In the genomic region with DNA sequence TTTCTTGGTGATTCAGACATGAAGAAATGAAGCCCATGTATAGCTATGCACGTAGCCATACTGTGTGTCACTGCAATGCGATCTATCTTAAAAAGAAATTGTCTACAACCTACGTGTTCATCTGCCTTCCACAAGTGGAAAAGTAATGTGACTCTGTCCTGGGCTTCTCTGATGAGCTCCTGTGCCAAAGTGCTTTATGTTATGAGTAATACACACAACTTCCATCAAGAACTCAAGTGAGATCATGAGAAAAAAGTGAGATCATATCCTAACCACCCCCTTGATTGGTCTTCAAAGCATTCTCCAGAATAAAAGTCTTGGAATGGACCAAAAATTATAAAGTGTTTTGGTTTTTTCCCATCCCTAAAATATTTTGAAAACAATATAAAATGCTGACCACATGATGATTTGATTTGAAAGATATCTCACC, we compare ENCODE assay signal across 14 cellular contexts.
DNase-seq lines count a peak whose midpoint lies in the region; ATAC-seq, FAIRE-seq and TF ChIP-seq lines count a peak whose summit lies in the region.
"Had no signal": no experiment of that assay in that cellular context is flagged by ENCODE, and none has a peak within 500 bp of the region (broad histone marks: within the 10 kb centered on the region; RNA-seq: fewer than 3 reads in every experiment).

No MANE protein-coding gene starts in this region.

- peak; percentile 42 to 55; a peak in 5 of 6 replicates for ATAC-seq in A549

- H3K27me3 Mint-ChIP-seq in chondrocyte (ENCODE audit: low read depth) = no peaks in the 10 kb centered on the region
- H3K27me3 Mint-ChIP-seq in mesothelial cell of epicardium (ENCODE audit: low read depth) = no peaks in the 10 kb centered on the region

- DNase-seq in A549 (ENCODE audit: low read depth in 1 of 2, low spot score in 1 of 2) (peak in 1 of 2 experiments; percentile 1), HT1080 (ENCODE audit: low read depth) (peak; percentile 92), chondrocyte (ENCODE audit: low spot score) (no peak), mesothelial cell of epicardium (ENCODE audit: low spot score in 2 of 2, unreplicated experiment in 2 of 2) (no peak), activated gamma-delta T cell treated with Interleukin-2 at 50 U/mL for 16 hours (no peak), CD1c-positive myeloid dendritic cell (ENCODE audit: extremely low spot score) (no peak), activated T-cell treated with anti-CD3 and anti-CD28 coated beads for 4 hours (no peak), HuH-7 (ENCODE audit: low spot score) (no peak)
- DNase-seq: AML-193, NCI-H1092, NCI-H748 treated with DMSO at 0.1 percent for 48 hours, upper lobe of left lung had no signal

- no peak for TF ChIP-seq POLR2A in A549 (IDR thresholded peaks at IDR 0.05; ENCODE audit: low read length)

- H3K4me1 Mint-ChIP-seq in chondrocyte (ENCODE audit: low read depth) = peaks cover 56% of the 10 kb centered on the region
- peaks cover 85% of the 10 kb centered on the region for H3K4me1 Mint-ChIP-seq in mesothelial cell of epicardium

- H3K4me3 Mint-ChIP-seq in chondrocyte (ENCODE audit: unreplicated experiment) (no peak overlapping the region), mesothelial cell of epicardium (no peak overlapping the region)
- H3K4me3 Mint-ChIP-seq: activated naive CD8-positive, alpha-beta T cell had no signal

- H3K4me3 ChIP-seq in A549 = no peak overlapping the region
- H3K4me3 ChIP-seq: upper lobe of left lung had no signal

- peaks cover 16% of the 10 kb centered on the region for H3K36me3 Mint-ChIP-seq in chondrocyte (ENCODE audit: low read depth)
- H3K36me3 Mint-ChIP-seq in mesothelial cell of epicardium = peaks cover 29% of the 10 kb centered on the region
- H3K36me3 Mint-ChIP-seq: activated naive CD8-positive, alpha-beta T cell had no signal

- CTCF ChIA-PET in A549 (lab: Yijun Ruan, JAX) = interaction anchor here (1.5 kb wide), 1 partner anchor 14 kb away, joined by 5 read pairs; no protein-coding TSS in a partner anchor

- H3K9me3 ChIP-seq in A549 = no peaks in the 10 kb centered on the region
- H3K9me3 ChIP-seq: upper lobe of left lung had no signal

- H3K4me2 ChIP-seq in A549 = no peak overlapping the region

- 71% methylated on average over 3 of the region's 3 CpGs for WGBS in A549 (ENCODE audit: missing lambda C conversion rate)

- FAIRE-seq in A549 (lab: Jason Lieb, UNC) = no peak
- FAIRE-seq: islet of Langerhans had no signal

- H3K9me3 Mint-ChIP-seq in chondrocyte (ENCODE audit: low read depth) (no peaks in the 10 kb centered on the region), mesothelial cell of epicardium (no peaks in the 10 kb centered on the region)

- H3K27ac Mint-ChIP-seq in chondrocyte (ENCODE audit: unreplicated experiment) (peak overlapping the region; percentile 72), mesothelial cell of epicardium (peak overlapping the region; percentile 88)
- H3K27ac Mint-ChIP-seq: activated naive CD8-positive, alpha-beta T cell had no signal

- peaks cover 40% of the 10 kb centered on the region for H3K4me1 ChIP-seq in A549

- POLR2A ChIA-PET in A549 (lab: Yijun Ruan, JAX) = no interaction called here

- TF ChIP-seq EP300 in A549 (IDR thresholded peaks at IDR 0.05) = no peak

- TF ChIP-seq RAD21 in A549 (conservative IDR thresholded peaks at IDR 0.05 in 1 of 2, IDR thresholded peaks at IDR 0.05 in 1 of 2) = no peak

- TF ChIP-seq CTCF in A549 (IDR thresholded peaks at IDR 0.05) (no peak), chondrocyte (IDR thresholded peaks at IDR 0.05) (no peak), mesothelial cell of epicardium (IDR thresholded peaks at IDR 0.05; ENCODE audit: unreplicated experiment) (no peak)

- H3K27ac ChIP-seq in A549 = no peak overlapping the region

TF ChIP-seq in A549, 52 proteins besides CTCF, POLR2A, EP300 and RAD21:
- TF ChIP-seq, protein P1, sequence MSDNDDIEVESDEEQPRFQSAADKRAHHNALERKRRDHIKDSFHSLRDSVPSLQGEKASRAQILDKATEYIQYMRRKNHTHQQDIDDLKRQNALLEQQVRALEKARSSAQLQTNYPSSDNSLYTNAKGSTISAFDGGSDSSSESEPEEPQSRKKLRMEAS (IDR thresholded peaks at IDR 0.05) = no peak
- TF ChIP-seq, protein P2, sequence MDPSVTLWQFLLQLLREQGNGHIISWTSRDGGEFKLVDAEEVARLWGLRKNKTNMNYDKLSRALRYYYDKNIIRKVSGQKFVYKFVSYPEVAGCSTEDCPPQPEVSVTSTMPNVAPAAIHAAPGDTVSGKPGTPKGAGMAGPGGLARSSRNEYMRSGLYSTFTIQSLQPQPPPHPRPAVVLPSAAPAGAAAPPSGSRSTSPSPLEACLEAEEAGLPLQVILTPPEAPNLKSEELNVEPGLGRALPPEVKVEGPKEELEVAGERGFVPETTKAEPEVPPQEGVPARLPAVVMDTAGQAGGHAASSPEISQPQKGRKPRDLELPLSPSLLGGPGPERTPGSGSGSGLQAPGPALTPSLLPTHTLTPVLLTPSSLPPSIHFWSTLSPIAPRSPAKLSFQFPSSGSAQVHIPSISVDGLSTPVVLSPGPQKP (IDR thresholded peaks at IDR 0.05; ENCODE audit: low read depth, low read length) = no peak
- TF ChIP-seq RNF2 (IDR thresholded peaks at IDR 0.05; ENCODE audit: borderline replicate concordance, low read depth) = no peak
- TF ChIP-seq ZNF302 (CRISPR knock-in tag; IDR thresholded peaks at IDR 0.05) = no peak
- TF ChIP-seq JUNB (IDR thresholded peaks at IDR 0.05) = no peak
- no peak for TF ChIP-seq NPAS2 (CRISPR knock-in tag; IDR thresholded peaks at IDR 0.05; ENCODE audit: borderline replicate concordance)
- no peak for TF ChIP-seq GATA3 (IDR thresholded peaks at IDR 0.05; ENCODE audit: borderline replicate concordance)
